In genomic region chr13:110737555-110737954, GRCh38 we compare ENCODE assay signal across 7 cellular contexts.
"Had no signal": no experiment of that assay in that cellular context is flagged by ENCODE, and none has a peak within 500 bp of the region (broad histone marks: within the 10 kb centered on the region; RNA-seq: fewer than 3 reads in every experiment).

No MANE protein-coding gene starts in this region.

- H3K27ac ChIP-seq: HL-60 had no signal

- H3K4me1 Mint-ChIP-seq: IgD-negative memory B cell had no signal

- H3K4me3 Mint-ChIP-seq: IgD-negative memory B cell had no signal

- DNase-seq: IMR-90, KBM-7 had no signal

- FAIRE-seq: HepG2, HTR-8/SVneo, K562 had no signal

- H3K4me3 ChIP-seq: K562 had no signal

- H3K36me3 Mint-ChIP-seq: IgD-negative memory B cell had no signal

- ATAC-seq: HepG2, K562 had no signal

- H3K27me3 Mint-ChIP-seq: IgD-negative memory B cell had no signal
